In the genomic region with DNA sequence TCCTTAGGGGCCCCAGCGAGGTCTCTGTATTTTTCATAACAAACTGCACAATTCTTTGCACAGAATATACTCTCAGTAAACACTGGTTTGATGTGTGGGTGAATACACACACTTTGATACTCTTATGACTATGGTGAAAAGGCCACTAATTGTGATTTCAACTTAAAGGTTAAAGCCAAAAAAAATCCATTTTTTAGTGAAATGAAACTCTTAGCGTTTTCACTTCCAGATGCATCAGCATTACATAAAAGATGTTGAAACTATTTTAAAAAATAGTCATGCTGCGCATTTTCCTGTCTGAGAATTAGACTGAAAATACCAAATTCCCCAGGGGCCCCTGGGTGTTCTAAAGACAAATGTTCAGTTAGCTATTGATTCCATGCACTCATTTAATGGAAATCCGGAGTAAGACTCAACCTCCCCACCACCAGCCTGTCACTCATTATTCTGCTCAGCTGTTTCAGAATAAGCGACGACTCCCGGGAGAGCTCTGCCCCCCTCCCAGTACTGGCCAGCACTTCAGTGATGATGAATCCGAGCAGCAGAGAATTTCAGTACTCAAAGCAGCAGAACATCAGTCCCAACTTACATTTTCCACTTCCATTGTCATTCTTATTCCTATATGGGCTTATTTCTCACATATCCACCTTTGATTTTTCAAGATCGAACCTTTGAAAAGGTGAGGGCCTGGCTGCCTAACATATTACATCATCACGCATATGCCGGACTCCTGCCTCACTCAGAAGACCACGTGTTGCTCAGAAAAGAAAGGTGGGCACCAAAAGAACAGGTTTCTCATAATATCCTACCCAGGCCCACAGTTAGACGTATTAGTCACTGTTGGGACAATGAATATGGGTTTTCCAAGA, we compare ENCODE assay signal across 8 cellular contexts.
A peak's percentile ranks its signal among the peaks of the same experiment; 100 is the strongest.
DNase-seq lines count a peak whose midpoint lies in the region; ATAC-seq and TF ChIP-seq lines count a peak whose summit lies in the region.

No MANE protein-coding gene starts in this region.

- H3K36me3 Mint-ChIP-seq in CD8-positive, alpha-beta T cell: peaks cover 21% of the 10 kb centered on the region

- CTCF ChIA-PET in CD8-positive, alpha-beta T cell (lab: Charles Lee): no interaction called here

- H3K9me3 Mint-ChIP-seq in CD8-positive, alpha-beta T cell: no peaks in the 10 kb centered on the region

- H3K27me3 ChIP-seq in BLaER1: no peaks in the 10 kb centered on the region
- no peaks in the 10 kb centered on the region for H3K27me3 ChIP-seq in CD8-positive, alpha-beta T cell (ENCODE audit: insufficient read depth, low read length)

- DNase-seq in activated naive CD4-positive, alpha-beta T cell treated with anti-CD3 and anti-CD28 coated beads, Interleukin-2, amount 50 U/mL, for 16 hours: peak; percentile 13
- DNase-seq in NCI-H187 (lab: John Stamatoyannopoulos, UW): no peak
- DNase-seq in NCI-H1417 treated with DMSO at 0.1 percent for 48 hours (lab: John Stamatoyannopoulos, UW): no peak
- no peak for DNase-seq in CD8-positive, alpha-beta T cell
- no peak for DNase-seq in NCI-H524 treated with DMSO at 0.1 percent for 48 hours (lab: John Stamatoyannopoulos, UW)

- peak overlapping the region; percentile 29; the same call in 1 of the 2 replicates for H3K27ac ChIP-seq in BLaER1
- H3K27ac ChIP-seq in CD8-positive, alpha-beta T cell (ENCODE audit: low read depth, low read length): no peak overlapping the region

- no peak for TF ChIP-seq CTCF in CD8-positive, alpha-beta T cell (IDR thresholded peaks at IDR 0.05)

- peak overlapping the region; percentile 79 for H3K4me2 ChIP-seq in BLaER1

- 0 out of 2 replicates have a peak overlapping the region, but pooled peaks have one; percentile 31 for H3K9ac ChIP-seq in BLaER1

- H3K4me1 Mint-ChIP-seq in CD8-positive, alpha-beta T cell (ENCODE audit: low read depth): peaks cover 10% of the 10 kb centered on the region

- H3K4me3 Mint-ChIP-seq in CD8-positive, alpha-beta T cell: no peak overlapping the region

- H3K4me1 ChIP-seq in BLaER1: peaks cover 61% of the 10 kb centered on the region
- H3K4me1 ChIP-seq in CD8-positive, alpha-beta T cell (ENCODE audit: insufficient read depth, low read length): no peaks in the 10 kb centered on the region

- H3K27ac Mint-ChIP-seq in CD8-positive, alpha-beta T cell: no peak overlapping the region

- no peaks in the 10 kb centered on the region; the same call in 1 of the 2 replicates for H3K9me3 ChIP-seq in BLaER1
- no peaks in the 10 kb centered on the region for H3K9me3 ChIP-seq in CD8-positive, alpha-beta T cell (ENCODE audit: low read length)

- no peaks in the 10 kb centered on the region for H4K20me1 ChIP-seq in BLaER1

- no peaks in the 10 kb centered on the region for H3K27me3 Mint-ChIP-seq in CD8-positive, alpha-beta T cell (ENCODE audit: low read depth)

- ATAC-seq in GM19043 (IDR thresholded peaks at IDR 0.05; ENCODE audit: low read depth, unreplicated experiment) (peak; percentile 74), HG03039 (IDR thresholded peaks at IDR 0.05; ENCODE audit: unreplicated experiment) (peak; percentile 63)
- no peak for ATAC-seq in CD8-positive, alpha-beta T cell

- H3K36me3 ChIP-seq in BLaER1: no peaks in the 10 kb centered on the region
- no peaks in the 10 kb centered on the region for H3K36me3 ChIP-seq in CD8-positive, alpha-beta T cell (ENCODE audit: insufficient read depth, low read length)

- H3K4me3 ChIP-seq in BLaER1: peak overlapping the region; percentile 42; the same call in 1 of the 2 replicates
- H3K4me3 ChIP-seq in CD8-positive, alpha-beta T cell (ENCODE audit: low read depth, low read length): no peak overlapping the region

- intact Hi-C loops in CD8-positive, alpha-beta T cell (cut with DNase I, micrococcal nuclease): no loop called here

- POLR2A ChIA-PET in CD8-positive, alpha-beta T cell (lab: Charles Lee): no interaction called here
